In the genomic region with DNA sequence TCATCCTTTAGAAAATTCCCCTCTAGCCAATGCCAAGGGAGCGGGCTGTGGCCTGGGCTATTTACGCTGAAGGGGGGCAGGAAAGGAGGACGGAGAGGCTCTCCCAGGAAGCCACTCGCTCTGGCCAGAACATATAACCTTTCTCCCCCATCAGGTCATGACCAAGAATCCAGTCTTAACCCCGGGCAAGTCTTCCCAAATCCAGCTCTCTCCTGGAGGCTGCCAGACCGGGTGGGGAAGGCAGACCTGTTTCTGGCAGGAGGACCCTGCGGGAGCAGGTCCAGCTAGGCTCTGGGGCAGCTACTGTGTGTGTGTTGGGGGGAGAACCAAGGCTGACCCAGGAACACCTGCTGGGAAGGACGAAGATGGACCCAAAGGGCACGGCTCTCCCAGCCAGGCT, we compare ENCODE assay signal across 17 cellular contexts. TPM values are rescaled to one million over a fixed set of nuclear protein-coding genes. Genes with fewer than 3 reads are reported as not detected.
DNase-seq lines count a peak whose midpoint lies in the region; TF ChIP-seq lines count a peak whose summit lies in the region.
"Had no signal": no experiment of that assay in that cellular context is flagged by ENCODE, and none has a peak within 500 bp of the region (broad histone marks: within the 10 kb centered on the region; RNA-seq: fewer than 3 reads in every experiment).

No MANE protein-coding gene starts in this region.

- H3K36me3 Mint-ChIP-seq in endodermal cell (ENCODE audit: low read depth), result no peaks in the 10 kb centered on the region
- H3K36me3 Mint-ChIP-seq: CD8-positive, alpha-beta T cell; IgD-negative memory B cell had no signal

- intact Hi-C loops in esophagus squamous epithelium (cut with DNase I), result no loop called here
- intact Hi-C loops in prostate gland (cut with DNase I), result no loop called here

- no peaks in the 10 kb centered on the region for H3K9me3 ChIP-seq in BLaER1 treated with 17β-estradiol and CSF1 and Interleukin-3, amounts not matched to agents 10 nM and 100 nM (replicated peaks in 1 of 11)
- no peaks in the 10 kb centered on the region for H3K9me3 ChIP-seq in SJCRH30 (replicated peaks)
- H3K9me3 ChIP-seq in esophagus squamous epithelium, result no peaks in the 10 kb centered on the region
- H3K9me3 ChIP-seq in prostate gland, result no peaks in the 10 kb centered on the region
- H3K9me3 ChIP-seq in endodermal cell (ENCODE audit: control insufficient read depth, low read length), result no peaks in the 10 kb centered on the region

- H3K4me3 Mint-ChIP-seq in endodermal cell, result no peak overlapping the region
- H3K4me3 Mint-ChIP-seq: CD8-positive, alpha-beta T cell; IgD-negative memory B cell had no signal

- 57 to 58% methylated on average over 5 to 8 of the region's 9 CpGs for WGBS in esophagus squamous epithelium, 2 donors
- 78% methylated on average over 9 of the region's 9 CpGs for WGBS in prostate gland
- WGBS in endodermal cell (ENCODE audit: insufficient coverage in 1 of 2, insufficient read length in 1 of 2), 2 experiments, result 93 to 100% methylated on average over 5 to 9 of the region's 9 CpGs

- peak overlapping the region in 8 of 11 experiments; percentile 13 to 97 (median 62); a peak in 12 of 22 replicates for H3K4me2 ChIP-seq in BLaER1 treated with 17β-estradiol and CSF1 and Interleukin-3, amounts not matched to agents 10 nM and 100 nM

- H3K4me1 Mint-ChIP-seq in endodermal cell, result peaks cover 27% of the 10 kb centered on the region

- H3K4me1 ChIP-seq in BLaER1 treated with 17β-estradiol and CSF1 and Interleukin-3, amounts not matched to agents 10 nM and 100 nM, result peaks cover 29 to 95% (median 76%) of the 10 kb centered on the region in 10 experiments
- H3K4me1 ChIP-seq in SJCRH30, result peaks cover 39% of the 10 kb centered on the region
- H3K4me1 ChIP-seq in esophagus squamous epithelium, result peaks cover 67 to 81% (median 72%) of the 10 kb centered on the region in 3 donors
- H3K4me1 ChIP-seq in prostate gland (replicated peaks), result peaks cover 13% of the 10 kb centered on the region
- H3K4me1 ChIP-seq in endodermal cell (ENCODE audit: control insufficient read depth, insufficient read depth, low read length), result peaks cover 8% of the 10 kb centered on the region

- DNase-seq in SJCRH30 (no peak), esophagus squamous epithelium (lab: John Stamatoyannopoulos, UW) (no peak), prostate gland (ENCODE audit: low spot score) (no peak), iPS-NIHi7 (ENCODE audit: extremely low spot score) (no peak), D341Med (ENCODE audit: low spot score) (no peak), endodermal cell (no peak)
- DNase-seq in stimulated activated CD4-positive, alpha-beta T cell treated with anti-CD3 and anti-CD28 coated beads, Interleukin-4, amount 100 ng/mL, for 24 hours, result no peak
- DNase-seq: ACHN; CD8-positive, alpha-beta T cell; COR-L47; DND-41; GF-D8; GM23248; H7 had no signal

- TF ChIP-seq POLR2A in esophagus squamous epithelium (IDR thresholded peaks at IDR 0.05) (no peak), prostate gland (IDR thresholded peaks at IDR 0.05) (no peak)

- no peak overlapping the region for H3K4me3 ChIP-seq in BLaER1 treated with 17β-estradiol and CSF1 and Interleukin-3, amounts not matched to agents 10 nM and 100 nM
- no peak overlapping the region for H3K4me3 ChIP-seq in SJCRH30
- no peak overlapping the region for H3K4me3 ChIP-seq in esophagus squamous epithelium
- H3K4me3 ChIP-seq in prostate gland, result no peak overlapping the region
- no peak overlapping the region for H3K4me3 ChIP-seq in endodermal cell (ENCODE audit: low read length)
- H3K4me3 ChIP-seq: GM23248 had no signal

- peaks cover 0 to 57% (median 0%) of the 10 kb centered on the region in 11 experiments; a peak in 4 of 22 replicates for H3K27me3 ChIP-seq in BLaER1 treated with 17β-estradiol and CSF1 and Interleukin-3, amounts not matched to agents 10 nM and 100 nM
- H3K27me3 ChIP-seq in SJCRH30 (no peaks in the 10 kb centered on the region), esophagus squamous epithelium (no peaks in the 10 kb centered on the region), prostate gland (replicated peaks; ENCODE audit: insufficient read depth) (no peaks in the 10 kb centered on the region), endodermal cell (ENCODE audit: control insufficient read depth, insufficient read depth, low read length, poor library complexity, severe bottlenecking) (no peaks in the 10 kb centered on the region)

- no peak for TF ChIP-seq CTCF in esophagus squamous epithelium (IDR thresholded peaks at IDR 0.05)
- TF ChIP-seq CTCF in prostate gland (IDR thresholded peaks at IDR 0.05), result no peak
- no peak for TF ChIP-seq CTCF in endodermal cell (conservative IDR thresholded peaks at IDR 0.05)

- no peaks in the 10 kb centered on the region for H3K36me3 ChIP-seq in BLaER1 treated with 17β-estradiol and CSF1 and Interleukin-3, amounts not matched to agents 10 nM and 100 nM
- H3K36me3 ChIP-seq in SJCRH30 (no peaks in the 10 kb centered on the region), esophagus squamous epithelium (no peaks in the 10 kb centered on the region), prostate gland (no peaks in the 10 kb centered on the region), endodermal cell (ENCODE audit: control insufficient read depth, insufficient read depth, low read length) (no peaks in the 10 kb centered on the region)

- no peak overlapping the region for H3K27ac ChIP-seq in BLaER1 treated with 17β-estradiol and CSF1 and Interleukin-3, amounts not matched to agents 10 nM and 100 nM
- H3K27ac ChIP-seq in SJCRH30 (peak overlapping the region; percentile 89), esophagus squamous epithelium (peak overlapping the region in 3 of 4 donors; percentile 69 to 86 (median 79)), prostate gland (peak overlapping the region; percentile 60 to 69), endodermal cell (ENCODE audit: low read depth, low read length) (no peak overlapping the region)
- H3K27ac ChIP-seq: C4-2B, GM23248 had no signal

- peaks cover 2% of the 10 kb centered on the region for H3K27me3 Mint-ChIP-seq in endodermal cell (ENCODE audit: insufficient read depth)

- H3K9ac ChIP-seq in BLaER1 treated with 17β-estradiol and CSF1 and Interleukin-3, amounts not matched to agents 10 nM and 100 nM, result no peak overlapping the region
- H3K9ac ChIP-seq in endodermal cell (ENCODE audit: extremely low read depth, low read length, poor library complexity, severe bottlenecking), result no peak overlapping the region
- H3K9ac ChIP-seq: GM23248 had no signal

- no peaks in the 10 kb centered on the region for H3K9me3 Mint-ChIP-seq in endodermal cell
- H3K9me3 Mint-ChIP-seq: CD8-positive, alpha-beta T cell; IgD-negative memory B cell had no signal

- H4K20me1 ChIP-seq in BLaER1 treated with 17β-estradiol and CSF1 and Interleukin-3, amounts not matched to agents 10 nM and 100 nM, result peaks cover 0 to 34% (median 0%) of the 10 kb centered on the region in 11 experiments; a peak in 5 of 22 replicates

- H3K27ac Mint-ChIP-seq in endodermal cell, result no peak overlapping the region
- H3K27ac Mint-ChIP-seq: CD8-positive, alpha-beta T cell; IgD-negative memory B cell had no signal

RNA-seq across cellular contexts. Expression of a gene that starts 13.4 kb away (rescaled TPM):
- 41.3 and 49.4 TPM in 2 replicates for total RNA-seq in SJCRH30 (2014; rRNA removed; shearing (Covaris generic))
- 10 to 100 TPM in 2 of 4 donors, 1 to 10 TPM in 2; 7.4 to 23.8 (median 12.8) TPM for total RNA-seq in esophagus squamous epithelium
- 10 to 100 TPM; 35.8 to 45.9 TPM for total RNA-seq in prostate gland
- 10 to 100 TPM; 82.5 to 92.1 TPM for total RNA-seq in endodermal cell
- polyA plus RNA-seq in endodermal cell (2013, experiment 1 of 2), result 76.4 TPM
- 67.9 TPM for polyA plus RNA-seq in endodermal cell (2013, experiment 2 of 2)

RNA-seq across cellular contexts. Expression of a gene that starts 25.5 kb away (rescaled TPM):
- 7.7 and 7.8 TPM in 2 replicates for total RNA-seq in SJCRH30 (2014; rRNA removed; shearing (Covaris generic))
- total RNA-seq in esophagus squamous epithelium (10 to 100 TPM in 3 of 4 donors, 1 to 10 TPM in 1; 7.1 to 17.2 (median 14.0) TPM), prostate gland (10 to 100 TPM; 21.2 to 38.7 TPM), endodermal cell (10 to 100 TPM; 14.6 to 16.7 TPM)
- polyA plus RNA-seq in endodermal cell (2013, experiment 1 of 2), result 13.0 TPM
- 14.1 TPM for polyA plus RNA-seq in endodermal cell (2013, experiment 2 of 2)

RNA-seq across cellular contexts. Expression of a gene that starts 39.5 kb away (rescaled TPM):
- total RNA-seq in SJCRH30 (2014; rRNA removed; shearing (Covaris generic)), result 0.58 and 1.1 TPM in 2 replicates
- total RNA-seq in esophagus squamous epithelium (1 to 10 TPM in 3 of 4 donors, under 1 TPM in 1; 1.00 to 3.4 (median 2.1) TPM), prostate gland (10 to 100 TPM; 11.4 to 15.2 TPM), endodermal cell (1 to 10 TPM; 2.6 to 3.6 TPM)
- 3.5 TPM for polyA plus RNA-seq in endodermal cell (2013, experiment 1 of 2)
- polyA plus RNA-seq in endodermal cell (2013, experiment 2 of 2), result 2.6 TPM

Comparison
In these comparisons a context has a peak if more than half of its experiments do, and no peak if none do; other contexts are left out.
1. H3K27ac ChIP-seq: peak in SJCRH30 (single experiment), esophagus squamous epithelium (3 of 4) and prostate gland (2 of 2); none in BLaER1 treated with 17β-estradiol and CSF1 and Interleukin-3, amounts not matched to agents 10 nM and 100 nM (0 of 11) and endodermal cell (single experiment).